In genomic region chr2:38603402-38604265, GRCh38 we compare ENCODE assay signal across 8 cellular contexts. TPM values are rescaled to one million over a fixed set of nuclear protein-coding genes. Genes with fewer than 3 reads are reported as not detected.
DNase-seq lines count a peak whose midpoint lies in the region; ATAC-seq, FAIRE-seq and TF ChIP-seq lines count a peak whose summit lies in the region.

No MANE protein-coding gene starts in this region.

- H3K9ac ChIP-seq in kidney (ENCODE audit: low read length in 2 of 2), result peak overlapping the region; percentile 11 to 46

- H3K36me3 ChIP-seq in kidney (ENCODE audit: control insufficient read depth in 1 of 2, insufficient read depth in 2 of 2, low read length in 2 of 2), result no peaks in the 10 kb centered on the region

- peak overlapping the region; percentile 11 to 94 for H3K27ac ChIP-seq in kidney (ENCODE audit: low read depth in 2 of 2, low read length in 2 of 2)

- no peaks in the 10 kb centered on the region for H3K9me3 Mint-ChIP-seq in central memory CD8-positive, alpha-beta T cell

- H3K4me1 ChIP-seq in kidney (ENCODE audit: control insufficient read depth in 1 of 2, insufficient read depth in 1 of 2, low read depth in 1 of 2, low read length in 2 of 2), result peaks cover 7 to 20% of the 10 kb centered on the region in 2 donors

- peak; percentile 84 for FAIRE-seq in GM12892 (lab: Jason Lieb, UNC)
- no peak for FAIRE-seq in kidney (lab: Jason Lieb, UNC)

- H3K27me3 Mint-ChIP-seq in central memory CD8-positive, alpha-beta T cell, result no peaks in the 10 kb centered on the region

- TF ChIP-seq POLR2A in GM12892 (IDR thresholded peaks at IDR 0.05; ENCODE audit: low read depth, low read length), result no peak

- H3K4me3 ChIP-seq in kidney (ENCODE audit: low read length in 2 of 2), result peak overlapping the region; percentile 75 to 80

- peak; percentile 24 for ATAC-seq in HG03097 (IDR thresholded peaks at IDR 0.05; ENCODE audit: low FRiP score, unreplicated experiment)
- ATAC-seq in central memory CD8-positive, alpha-beta T cell (replicated peaks; ENCODE audit: extremely low read depth, poor library complexity, severe bottlenecking), result peak; percentile 68
- no peak for ATAC-seq in GM18519 (IDR thresholded peaks at IDR 0.05; ENCODE audit: low FRiP score, unreplicated experiment)

- DNase-seq in GM12892 (ENCODE audit: insufficient read length) (peak; percentile 40), NCI-H226 (peak; percentile 64), kidney (peak; percentile 94)
- peak; percentile 58 to 72 (median 68) for DNase-seq in activated CD4-positive, CD25-positive, alpha-beta regulatory T cell (lab: John Stamatoyannopoulos, UW)
- DNase-seq in central memory CD8-positive, alpha-beta T cell (ENCODE audit: low spot score in 2 of 2), result peak; percentile 68 to 76
- peak; percentile 88 for DNase-seq in stimulated activated CD4-positive, alpha-beta T cell treated with anti-CD3 and anti-CD28 coated beads, Interleukin-15, amount 100 ng/mL, for 24 hours

- peak; percentile 93 for TF ChIP-seq CTCF in kidney (IDR thresholded peaks at IDR 0.05; ENCODE audit: borderline replicate concordance, extremely low read depth, insufficient read depth)

- H3K27ac Mint-ChIP-seq in central memory CD8-positive, alpha-beta T cell (ENCODE audit: low read depth), result peak overlapping the region; percentile 88

- peak overlapping the region; percentile 97 for H3K4me3 Mint-ChIP-seq in central memory CD8-positive, alpha-beta T cell

- intact Hi-C loops in kidney (cut with DNase I), result no loop called here

- peaks cover 39% of the 10 kb centered on the region for H3K4me1 Mint-ChIP-seq in central memory CD8-positive, alpha-beta T cell

- H3K9me3 ChIP-seq in kidney (ENCODE audit: control insufficient read depth in 1 of 2, low read length in 2 of 2), result no peaks in the 10 kb centered on the region

- H3K36me3 Mint-ChIP-seq in central memory CD8-positive, alpha-beta T cell (ENCODE audit: insufficient read depth), result peaks cover 29% of the 10 kb centered on the region

RNA-seq across cellular contexts. Expression of gene HNRNPLL, which starts 0.9 kb away (rescaled TPM):
- 24.0 TPM for polyA plus RNA-seq in GM12892 (2012; ENCODE audit: missing spikeins)
- total RNA-seq in kidney, result 51.0 TPM
- 15.5 TPM for polyA plus RNA-seq in kidney (ENCODE audit: insufficient read depth, low read depth, low replicate concordance)

Comparison
In these comparisons a context has a peak if more than half of its experiments do, and no peak if none do; other contexts are left out.
1. DNase-seq: peak in every context shown above with its lines; median percentile 94 in kidney; 88 in stimulated activated CD4-positive, alpha-beta T cell treated with anti-CD3 and anti-CD28 coated beads, Interleukin-15, amount 100 ng/mL, for 24 hours; 72 in central memory CD8-positive, alpha-beta T cell; 68 in activated CD4-positive, CD25-positive, alpha-beta regulatory T cell; 64 in NCI-H226; 40 in GM12892.